Comparison of ENCODE assay signal across 9 cellular contexts in the genomic region with DNA sequence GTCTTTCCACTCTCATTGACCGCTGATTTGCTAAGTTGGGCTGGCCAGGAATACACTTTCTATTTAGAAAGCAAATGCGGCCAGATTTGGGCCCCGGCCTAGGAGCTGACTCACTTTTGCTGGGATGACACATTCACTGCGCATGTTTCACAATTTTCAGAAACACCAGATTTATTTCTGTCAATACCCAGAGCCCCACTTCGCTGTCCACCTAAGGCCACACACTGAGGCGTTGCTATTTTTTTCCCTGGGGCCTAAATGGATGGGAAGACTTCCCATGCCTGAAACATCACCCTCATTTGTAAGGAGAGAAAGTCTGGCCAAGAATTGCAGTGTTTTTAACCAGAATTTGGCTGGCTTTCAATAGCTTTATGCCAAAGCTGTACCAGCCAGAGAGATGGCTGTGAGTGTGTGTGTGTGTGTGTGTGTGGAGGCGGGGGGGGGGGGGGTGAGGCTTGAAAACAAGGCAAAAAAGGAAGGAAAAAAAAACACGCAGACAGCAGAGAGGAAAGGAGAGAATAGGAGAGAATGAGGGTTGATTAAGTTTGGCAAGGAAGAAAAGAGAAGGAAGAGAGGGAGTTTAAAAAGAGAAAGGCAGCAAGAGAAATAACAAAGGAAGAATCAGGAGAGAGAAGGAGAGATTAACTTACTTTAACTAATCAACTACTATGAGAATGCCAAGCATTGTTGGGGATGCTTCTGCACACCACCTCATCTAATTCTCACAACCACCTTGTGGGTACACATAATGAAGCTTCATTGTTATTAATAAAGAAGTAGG.
DNase-seq lines count a peak whose midpoint lies in the region; ATAC-seq and TF ChIP-seq lines count a peak whose summit lies in the region.
"Had no signal": no experiment of that assay in that cellular context is flagged by ENCODE, and none has a peak within 500 bp of the region (broad histone marks: within the 10 kb centered on the region; RNA-seq: fewer than 3 reads in every experiment).

No MANE protein-coding gene starts in this region.

- H3K4me1 Mint-ChIP-seq in CD4-positive, alpha-beta T cell (ENCODE audit: low read depth): no peaks in the 10 kb centered on the region
- H3K4me1 Mint-ChIP-seq: activated naive CD8-positive, alpha-beta T cell treated with anti-CD3 and anti-CD28 coated beads, Interleukin-2, amount 10 ng/mL, durations not matched to agents 7 days and 5 days had no signal

- POLR2A ChIA-PET in CD4-positive, alpha-beta T cell (lab: Charles Lee): no interaction called here

- TF ChIP-seq CTCF in AG09319 (IDR thresholded peaks at IDR 0.05; ENCODE audit: low read depth, low read length): no peak
- TF ChIP-seq CTCF in CD4-positive, alpha-beta T cell (IDR thresholded peaks at IDR 0.05): no peak

- peaks cover 0 to 3% of the 10 kb centered on the region in 2 donors for H3K9me3 Mint-ChIP-seq in activated naive CD4-positive, alpha-beta T cell treated with anti-CD3 and anti-CD28 coated beads, Interleukin-2, amount 50 U/mL, for 72 hours
- no peaks in the 10 kb centered on the region for H3K9me3 Mint-ChIP-seq in CD4-positive, alpha-beta T cell

- no peak overlapping the region for H3K27ac ChIP-seq in CD4-positive, alpha-beta T cell (ENCODE audit: low read depth, low read length)

- H3K27ac Mint-ChIP-seq in activated naive CD4-positive, alpha-beta T cell treated with anti-CD3 and anti-CD28 coated beads, Interleukin-2, amount 50 U/mL, for 72 hours: no peak overlapping the region
- no peak overlapping the region for H3K27ac Mint-ChIP-seq in CD4-positive, alpha-beta T cell
- H3K27ac Mint-ChIP-seq: activated naive CD8-positive, alpha-beta T cell treated with anti-CD3 and anti-CD28 coated beads, Interleukin-2, amount 10 ng/mL, durations not matched to agents 7 days and 5 days had no signal

- no peaks in the 10 kb centered on the region for H3K36me3 Mint-ChIP-seq in activated naive CD4-positive, alpha-beta T cell treated with anti-CD3 and anti-CD28 coated beads, Interleukin-2, amount 50 U/mL, for 72 hours
- no peaks in the 10 kb centered on the region for H3K36me3 Mint-ChIP-seq in CD4-positive, alpha-beta T cell (ENCODE audit: low read depth)
- H3K36me3 Mint-ChIP-seq: activated naive CD8-positive, alpha-beta T cell treated with anti-CD3 and anti-CD28 coated beads, Interleukin-2, amount 10 ng/mL, durations not matched to agents 7 days and 5 days had no signal

- CTCF ChIA-PET in CD4-positive, alpha-beta T cell (lab: Charles Lee): no interaction called here

- intact Hi-C loops in CD4-positive, alpha-beta T cell (cut with DNase I, micrococcal nuclease): no loop called here

- DNase-seq in AG09319 (ENCODE audit: extremely low read depth, low read depth): peak; percentile 97
- peak; percentile 18 for DNase-seq in NCI-H2196 treated with DMSO at 0.1 percent for 48 hours (lab: John Stamatoyannopoulos, UW; ENCODE audit: unreplicated experiment)
- DNase-seq in dermis blood vessel endothelial cell: peak; percentile 90
- DNase-seq in middle frontal gyrus (ENCODE audit: extremely low spot score, low spot score): peak; percentile 86
- no peak for DNase-seq in activated naive CD4-positive, alpha-beta T cell treated with anti-CD3 and anti-CD28 coated beads, Interleukin-2, amount 50 U/mL, for 72 hours (ENCODE audit: low spot score in 2 of 2)
- DNase-seq in activated CD4-positive, CD25-positive, alpha-beta regulatory T cell (lab: John Stamatoyannopoulos, UW): no peak
- no peak for DNase-seq in stimulated activated naive CD4-positive, alpha-beta T cell (lab: John Stamatoyannopoulos, UW)
- no peak for DNase-seq in CD4-positive, alpha-beta T cell
- DNase-seq: activated naive CD8-positive, alpha-beta T cell treated with anti-CD3 and anti-CD28 coated beads, Interleukin-2, amount 10 ng/mL, durations not matched to agents 7 days and 5 days had no signal

- no peaks in the 10 kb centered on the region for H3K9me3 ChIP-seq in CD4-positive, alpha-beta T cell (ENCODE audit: control insufficient read depth, low read length)

- ATAC-seq in activated naive CD4-positive, alpha-beta T cell treated with anti-CD3 and anti-CD28 coated beads, Interleukin-2, amount 50 U/mL, for 72 hours: no peak
- ATAC-seq in CD4-positive, alpha-beta T cell (ENCODE audit: poor library complexity): no peak

- no peak overlapping the region for H3K4me3 Mint-ChIP-seq in CD4-positive, alpha-beta T cell
- H3K4me3 Mint-ChIP-seq: activated naive CD8-positive, alpha-beta T cell treated with anti-CD3 and anti-CD28 coated beads, Interleukin-2, amount 10 ng/mL, durations not matched to agents 7 days and 5 days had no signal

- H3K27me3 Mint-ChIP-seq in CD4-positive, alpha-beta T cell: no peaks in the 10 kb centered on the region
- H3K27me3 Mint-ChIP-seq: activated naive CD8-positive, alpha-beta T cell treated with anti-CD3 and anti-CD28 coated beads, Interleukin-2, amount 10 ng/mL, durations not matched to agents 7 days and 5 days had no signal

- H3K27me3 ChIP-seq in CD4-positive, alpha-beta T cell (ENCODE audit: control insufficient read depth, insufficient read depth, low read length): no peaks in the 10 kb centered on the region

Comparison
In these comparisons a context has a peak if more than half of its experiments do, and no peak if none do; other contexts are left out.
1. DNase-seq: peak in AG09319 (single experiment), NCI-H2196 treated with DMSO at 0.1 percent for 48 hours (single experiment), dermis blood vessel endothelial cell (single experiment) and middle frontal gyrus (single experiment); none in activated naive CD4-positive, alpha-beta T cell treated with anti-CD3 and anti-CD28 coated beads, Interleukin-2, amount 50 U/mL, for 72 hours (0 of 2), activated CD4-positive, CD25-positive, alpha-beta regulatory T cell (0 of 4), stimulated activated naive CD4-positive, alpha-beta T cell (0 of 6) and CD4-positive, alpha-beta T cell (0 of 10).